1 cellular context compared by ENCODE assay signal in genomic region chr2:65820454-65820853, GRCh38.
TF ChIP-seq lines count a peak whose summit lies in the region.

No MANE protein-coding gene starts in this region.

TF ChIP-seq in K562, 482 proteins besides CTCF, POLR2A, EP300 and RAD21 (continued from another document):
- TF ChIP-seq, protein P1, sequence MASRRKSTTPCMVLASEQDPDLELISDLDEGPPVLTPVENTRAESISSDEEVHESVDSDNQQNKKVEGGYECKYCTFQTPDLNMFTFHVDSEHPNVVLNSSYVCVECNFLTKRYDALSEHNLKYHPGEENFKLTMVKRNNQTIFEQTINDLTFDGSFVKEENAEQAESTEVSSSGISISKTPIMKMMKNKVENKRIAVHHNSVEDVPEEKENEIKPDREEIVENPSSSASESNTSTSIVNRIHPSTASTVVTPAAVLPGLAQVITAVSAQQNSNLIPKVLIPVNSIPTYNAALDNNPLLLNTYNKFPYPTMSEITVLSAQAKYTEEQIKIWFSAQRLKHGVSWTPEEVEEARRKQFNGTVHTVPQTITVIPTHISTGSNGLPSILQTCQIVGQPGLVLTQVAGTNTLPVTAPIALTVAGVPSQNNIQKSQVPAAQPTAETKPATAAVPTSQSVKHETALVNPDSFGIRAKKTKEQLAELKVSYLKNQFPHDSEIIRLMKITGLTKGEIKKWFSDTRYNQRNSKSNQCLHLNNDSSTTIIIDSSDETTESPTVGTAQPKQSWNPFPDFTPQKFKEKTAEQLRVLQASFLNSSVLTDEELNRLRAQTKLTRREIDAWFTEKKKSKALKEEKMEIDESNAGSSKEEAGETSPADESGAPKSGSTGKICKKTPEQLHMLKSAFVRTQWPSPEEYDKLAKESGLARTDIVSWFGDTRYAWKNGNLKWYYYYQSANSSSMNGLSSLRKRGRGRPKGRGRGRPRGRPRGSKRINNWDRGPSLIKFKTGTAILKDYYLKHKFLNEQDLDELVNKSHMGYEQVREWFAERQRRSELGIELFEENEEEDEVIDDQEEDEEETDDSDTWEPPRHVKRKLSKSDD (conservative IDR thresholded peaks at IDR 0.05; ENCODE audit: low read length), result no peak
- TF ChIP-seq RBFOX2 (IDR thresholded peaks at IDR 0.05; ENCODE audit: low read depth, low read length) (no peak), L3MBTL2 (IDR thresholded peaks at IDR 0.05) (0 out of 2 replicates have a peak, but pooled peaks have one; percentile 22), NCOA6 (IDR thresholded peaks at IDR 0.05) (peak; percentile 21; the same call in 1 of the 2 replicates), POLR2AphosphoS5 (IDR thresholded peaks at IDR 0.05; ENCODE audit: control insufficient read depth, insufficient read depth, low read depth, low read length) (peak; percentile 17; the same call in 1 of the 2 replicates), ARID1B (IDR thresholded peaks at IDR 0.05) (peak; percentile 89), SMARCA4 (IDR thresholded peaks at IDR 0.05) (peak; percentile 78), HDAC1 (IDR thresholded peaks at IDR 0.05) (peak in 1 of 2 experiments; percentile 53; a peak in 3 of 4 replicates)
- TF ChIP-seq, protein P2, sequence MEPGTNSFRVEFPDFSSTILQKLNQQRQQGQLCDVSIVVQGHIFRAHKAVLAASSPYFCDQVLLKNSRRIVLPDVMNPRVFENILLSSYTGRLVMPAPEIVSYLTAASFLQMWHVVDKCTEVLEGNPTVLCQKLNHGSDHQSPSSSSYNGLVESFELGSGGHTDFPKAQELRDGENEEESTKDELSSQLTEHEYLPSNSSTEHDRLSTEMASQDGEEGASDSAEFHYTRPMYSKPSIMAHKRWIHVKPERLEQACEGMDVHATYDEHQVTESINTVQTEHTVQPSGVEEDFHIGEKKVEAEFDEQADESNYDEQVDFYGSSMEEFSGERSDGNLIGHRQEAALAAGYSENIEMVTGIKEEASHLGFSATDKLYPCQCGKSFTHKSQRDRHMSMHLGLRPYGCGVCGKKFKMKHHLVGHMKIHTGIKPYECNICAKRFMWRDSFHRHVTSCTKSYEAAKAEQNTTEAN (CRISPR knock-in tag; IDR thresholded peaks at IDR 0.05), result no peak
